ENCODE assay signal across 8 cellular contexts in genomic region chr2:25165992-25166618, GRCh38. TPM values are rescaled to one million over a fixed set of nuclear protein-coding genes. Genes with fewer than 3 reads are reported as not detected.
A peak's percentile ranks its signal among the peaks of the same experiment; 100 is the strongest.
DNase-seq lines count a peak whose midpoint lies in the region; ATAC-seq and TF ChIP-seq lines count a peak whose summit lies in the region.

No MANE protein-coding gene starts in this region.

- ATAC-seq in GM21786 (IDR thresholded peaks at IDR 0.05; ENCODE audit: unreplicated experiment) (peak; percentile 89), T-cell (replicated peaks in 1 of 4) (peak; percentile 65 to 77 (median 72)), HG03280 (IDR thresholded peaks at IDR 0.05; ENCODE audit: unreplicated experiment) (no peak)

- POLR2A ChIA-PET in T-cell (lab: Charles Lee), result interaction anchor here in 1 of 2 donors (0.7 kb wide), 1 partner anchor 18 kb away, joined by 4 read pairs; no protein-coding TSS in a partner anchor

- no peak overlapping the region for H3K4me3 ChIP-seq in LNCaP clone FGC (ENCODE audit: low read depth, low read length)

- H3K27ac Mint-ChIP-seq in T-cell, result no peak overlapping the region

- H3K4me1 Mint-ChIP-seq in T-cell, result peaks cover 16 to 35% (median 20%) of the 10 kb centered on the region in 3 donors

- DNase-seq in NCI-H82 (lab: John Stamatoyannopoulos, UW), result peak; percentile 48
- no peak for DNase-seq in NCI-H82 treated with DMSO at 0.1 percent for 48 hours (lab: John Stamatoyannopoulos, UW; ENCODE audit: unreplicated experiment)
- DNase-seq in LNCaP clone FGC (ENCODE audit: low read depth), result peak; percentile 34
- peak in 22 of 34 experiments; percentile 11 to 63 (median 24) for DNase-seq in T-cell
- DNase-seq in central memory CD4-positive, alpha-beta T cell, result peak; percentile 19
- DNase-seq in pons (ENCODE audit: low spot score), result peak; percentile 45

- peaks cover 15 to 43% of the 10 kb centered on the region in 2 donors for H3K27me3 Mint-ChIP-seq in T-cell

- H3K9me3 Mint-ChIP-seq in T-cell, result no peaks in the 10 kb centered on the region

- H3K36me3 Mint-ChIP-seq in T-cell, result no peaks in the 10 kb centered on the region

- H3K4me3 Mint-ChIP-seq in T-cell, result peak overlapping the region in 2 of 3 donors; percentile 37 to 79

- TF ChIP-seq CTCF in LNCaP clone FGC (IDR thresholded peaks at IDR 0.05; ENCODE audit: control insufficient read depth, extremely low read depth, insufficient read depth), result peak; percentile 87

- CTCF ChIA-PET in T-cell (lab: Charles Lee), result interaction anchor here (0.5 to 1.1 kb wide), 7 partner anchors 14 to 1353 kb away, joined by 3 to 8 read pairs (median 3); no protein-coding TSS in a partner anchor

RNA-seq across cellular contexts. Expression of gene POMC, which starts 2.3 kb away (rescaled TPM):
- 1 to 10 TPM; 2.4 to 7.5 (median 4.8) TPM for total RNA-seq in T-cell
